8 cellular contexts compared by ENCODE assay signal in genomic region chr16:25051446-25052160, GRCh38. TPM values are rescaled to one million over a fixed set of nuclear protein-coding genes. Genes with fewer than 3 reads are reported as not detected.
DNase-seq lines count a peak whose midpoint lies in the region; ATAC-seq and TF ChIP-seq lines count a peak whose summit lies in the region.

No MANE protein-coding gene starts in this region.

- H3K27ac ChIP-seq in hepatocyte (peak overlapping the region; percentile 28), stomach smooth muscle (ENCODE audit: low read length) (no peak overlapping the region)

- peaks cover 45% of the 10 kb centered on the region for H3K4me1 Mint-ChIP-seq in T-helper 1 cell treated with Interleukin-12 subunit alpha and Interleukin-12 subunit beta and Interleukin-4 antibody, amounts not matched to agents 30 μg/mL and 1 μg/mL, for 36 hours (ENCODE audit: low read depth)
- H3K4me1 Mint-ChIP-seq in activated naive CD8-positive, alpha-beta T cell treated with anti-CD3 and anti-CD28 coated beads, Interleukin-2, amount 10 ng/mL, durations not matched to agents 7 days and 5 days, result peaks cover 50% of the 10 kb centered on the region

- POLR2A ChIA-PET in activated naive CD8-positive, alpha-beta T cell treated with anti-CD3 and anti-CD28 coated beads, Interleukin-2, amount 10 ng/mL, durations not matched to agents 7 days and 5 days (lab: Charles Lee), result interaction anchor here (0.7 to 5.9 kb wide), 6 partner anchors 9 to 179 kb away, joined by 3 to 97 read pairs (median 14); partner anchors contain the start of genes ARHGAP17 and LCMT1

- H3K27ac Mint-ChIP-seq in T-helper 1 cell treated with Interleukin-12 subunit alpha and Interleukin-12 subunit beta and Interleukin-4 antibody, amounts not matched to agents 30 μg/mL and 1 μg/mL, for 36 hours, result peak overlapping the region; percentile 76
- peak overlapping the region; percentile 73 for H3K27ac Mint-ChIP-seq in activated naive CD8-positive, alpha-beta T cell treated with anti-CD3 and anti-CD28 coated beads, Interleukin-2, amount 10 ng/mL, durations not matched to agents 7 days and 5 days

- H3K4me3 ChIP-seq in hepatocyte (no peak overlapping the region), stomach smooth muscle (ENCODE audit: low read length in 2 of 2) (peak overlapping the region; percentile 30 to 40)

- no peak for TF ChIP-seq CTCF in hepatocyte (IDR thresholded peaks at IDR 0.05; ENCODE audit: poor library complexity)

- peaks cover 2% of the 10 kb centered on the region for H3K36me3 Mint-ChIP-seq in T-helper 1 cell treated with Interleukin-12 subunit alpha and Interleukin-12 subunit beta and Interleukin-4 antibody, amounts not matched to agents 30 μg/mL and 1 μg/mL, for 36 hours (ENCODE audit: low read depth)
- no peaks in the 10 kb centered on the region for H3K36me3 Mint-ChIP-seq in activated naive CD8-positive, alpha-beta T cell treated with anti-CD3 and anti-CD28 coated beads, Interleukin-2, amount 10 ng/mL, durations not matched to agents 7 days and 5 days

- no peaks in the 10 kb centered on the region for H3K27me3 Mint-ChIP-seq in T-helper 1 cell treated with Interleukin-12 subunit alpha and Interleukin-12 subunit beta and Interleukin-4 antibody, amounts not matched to agents 30 μg/mL and 1 μg/mL, for 36 hours (ENCODE audit: low read depth)
- no peaks in the 10 kb centered on the region for H3K27me3 Mint-ChIP-seq in activated naive CD8-positive, alpha-beta T cell treated with anti-CD3 and anti-CD28 coated beads, Interleukin-2, amount 10 ng/mL, durations not matched to agents 7 days and 5 days

- H3K27me3 ChIP-seq in hepatocyte (no peaks in the 10 kb centered on the region), stomach smooth muscle (ENCODE audit: control insufficient read depth in 1 of 2, insufficient read depth in 2 of 2, low read length in 2 of 2) (no peaks in the 10 kb centered on the region)

- H3K9ac ChIP-seq in stomach smooth muscle (ENCODE audit: low read length in 2 of 2), result peak overlapping the region; percentile 19 to 51

- DNase-seq in T-helper 1 cell (no peak), hepatocyte (ENCODE audit: low spot score) (no peak), cerebellar cortex (ENCODE audit: low spot score) (no peak), COR-L47 (lab: John Stamatoyannopoulos, UW) (no peak)
- DNase-seq in activated naive CD8-positive, alpha-beta T cell treated with anti-CD3 and anti-CD28 coated beads, Interleukin-2, amount 10 ng/mL, durations not matched to agents 7 days and 5 days, result no peak

- no peaks in the 10 kb centered on the region for H4K20me1 ChIP-seq in hepatocyte (ENCODE audit: insufficient read depth, poor library complexity, severe bottlenecking)

- no peaks in the 10 kb centered on the region for H3K79me2 ChIP-seq in hepatocyte

- peak overlapping the region; percentile 8 for H3K4me2 ChIP-seq in hepatocyte

- H3K4me1 ChIP-seq in hepatocyte (ENCODE audit: insufficient read depth) (peaks cover 3% of the 10 kb centered on the region), stomach smooth muscle (ENCODE audit: control insufficient read depth, insufficient read depth, low read length) (no peaks in the 10 kb centered on the region)

- H2AFZ ChIP-seq in hepatocyte, result no peak overlapping the region

- no peak for ATAC-seq in activated naive CD8-positive, alpha-beta T cell treated with anti-CD3 and anti-CD28 coated beads, Interleukin-2, amount 10 ng/mL, durations not matched to agents 7 days and 5 days (ENCODE audit: low read depth)
- ATAC-seq in HG02938 (IDR thresholded peaks at IDR 0.05; ENCODE audit: unreplicated experiment), result no peak

- H3K4me3 Mint-ChIP-seq in T-helper 1 cell treated with Interleukin-12 subunit alpha and Interleukin-12 subunit beta and Interleukin-4 antibody, amounts not matched to agents 30 μg/mL and 1 μg/mL, for 36 hours, result peak overlapping the region; percentile 49
- peak overlapping the region; percentile 67 for H3K4me3 Mint-ChIP-seq in activated naive CD8-positive, alpha-beta T cell treated with anti-CD3 and anti-CD28 coated beads, Interleukin-2, amount 10 ng/mL, durations not matched to agents 7 days and 5 days

- 36% methylated on average over 7 of the region's 7 CpGs for WGBS in hepatocyte (ENCODE audit: low lambda C conversion rate, missing lambda C conversion rate)

- H3K36me3 ChIP-seq in hepatocyte (replicated peaks; ENCODE audit: insufficient read depth, low read depth) (no peaks in the 10 kb centered on the region), stomach smooth muscle (ENCODE audit: control insufficient read depth in 2 of 2, insufficient read depth in 2 of 2, low read length in 2 of 2) (no peaks in the 10 kb centered on the region)

- no peaks in the 10 kb centered on the region for H3K9me3 ChIP-seq in hepatocyte (ENCODE audit: low read depth)
- no peaks in the 10 kb centered on the region for H3K9me3 ChIP-seq in stomach smooth muscle (ENCODE audit: control insufficient read depth in 2 of 2, low read length in 2 of 2)

- no peaks in the 10 kb centered on the region for H3K9me3 Mint-ChIP-seq in T-helper 1 cell treated with Interleukin-12 subunit alpha and Interleukin-12 subunit beta and Interleukin-4 antibody, amounts not matched to agents 30 μg/mL and 1 μg/mL, for 36 hours
- no peaks in the 10 kb centered on the region for H3K9me3 Mint-ChIP-seq in activated naive CD8-positive, alpha-beta T cell treated with anti-CD3 and anti-CD28 coated beads, Interleukin-2, amount 10 ng/mL, durations not matched to agents 7 days and 5 days

- H3K9me2 ChIP-seq in hepatocyte (replicated peaks; ENCODE audit: insufficient read depth), result no peaks in the 10 kb centered on the region

RNA-seq across cellular contexts. Expression of gene ARHGAP17, which starts 36.4 kb away (rescaled TPM):
- 10 to 100 TPM; 72.9 to 85.4 TPM for total RNA-seq in activated naive CD8-positive, alpha-beta T cell treated with anti-CD3 and anti-CD28 coated beads, Interleukin-2, amount 10 ng/mL, durations not matched to agents 7 days and 5 days
- total RNA-seq in hepatocyte, result 41.0 and 50.1 TPM in 2 replicates
- 55.8 and 56.1 TPM in 2 replicates for polyA plus RNA-seq in hepatocyte

RNA-seq across cellular contexts. Expression of gene LCMT1, which starts 59.9 kb away (rescaled TPM):
- total RNA-seq in activated naive CD8-positive, alpha-beta T cell treated with anti-CD3 and anti-CD28 coated beads, Interleukin-2, amount 10 ng/mL, durations not matched to agents 7 days and 5 days, result 10 to 100 TPM; 37.7 to 42.8 TPM
- total RNA-seq in hepatocyte, result 30.2 and 33.0 TPM in 2 replicates
- polyA plus RNA-seq in hepatocyte, result 34.6 and 47.7 TPM in 2 replicates
